In genomic region chr1:200346744-200347143, GRCh38 we compare ENCODE assay signal across 20 cellular contexts.
DNase-seq lines count a peak whose midpoint lies in the region; ATAC-seq, FAIRE-seq and TF ChIP-seq lines count a peak whose summit lies in the region.
"Had no signal": no experiment of that assay in that cellular context is flagged by ENCODE, and none has a peak within 500 bp of the region (broad histone marks: within the 10 kb centered on the region; RNA-seq: fewer than 3 reads in every experiment).

No MANE protein-coding gene starts in this region.

- DNase-seq in EH (ENCODE audit: low read depth) (peak; percentile 91), M059J (ENCODE audit: low read depth) (peak; percentile 61), astrocyte (ENCODE audit: low read depth) (peak; percentile 75), mesenchymal stem cell (peak; percentile 50), C1 segment of cervical spinal cord (lab: John Stamatoyannopoulos, UW) (no peak), Right ventricle myocardium superior (no peak)
- no peak for DNase-seq in activated CD8-positive, alpha-beta memory T cell treated with anti-CD3 and anti-CD28 coated beads, Interleukin-2, amount 50 U/mL, for 4 hours
- DNase-seq: activated CD4-positive, alpha-beta T cell treated with anti-CD3 and anti-CD28 coated beads, Interleukin-2, amount 50 U/mL, for 1 hour; activated effector memory CD4-positive, alpha-beta T cell treated with anti-CD3 and anti-CD28 coated beads, Interleukin-2, amount 50 U/mL, for 16 hours; adrenal gland; Caco-2; caudate nucleus; erythroblast; H9; NCI-H1048; NCI-H2081; T-cell had no signal

- H3K9me3 ChIP-seq in astrocyte (ENCODE audit: insufficient read depth, low read depth, low read length) (no peaks in the 10 kb centered on the region), mesenchymal stem cell (ENCODE audit: control insufficient read depth, low read length) (no peaks in the 10 kb centered on the region)
- H3K9me3 ChIP-seq: adrenal gland, Caco-2, neutrophil, suprapubic skin had no signal

- H4K8ac ChIP-seq in mesenchymal stem cell (ENCODE audit: low read length), result no peak overlapping the region

- no peak for ATAC-seq in GM18498 (IDR thresholded peaks at IDR 0.05; ENCODE audit: unreplicated experiment)
- no peak for ATAC-seq in Right ventricle myocardium superior (ENCODE audit: poor library complexity)
- ATAC-seq: T-cell had no signal

- no peak overlapping the region for H3K4me3 ChIP-seq in astrocyte (ENCODE audit: insufficient read depth, low read depth, low read length)
- H3K4me3 ChIP-seq in mesenchymal stem cell (ENCODE audit: insufficient read depth in 1 of 2, low read depth in 1 of 2, low read length in 2 of 2), result no peak overlapping the region
- H3K4me3 ChIP-seq: adrenal gland, suprapubic skin had no signal

- no peak overlapping the region for H4K91ac ChIP-seq in mesenchymal stem cell (ENCODE audit: low read length)

- no peak overlapping the region for H2AK5ac ChIP-seq in mesenchymal stem cell (ENCODE audit: low read length, severe bottlenecking)

- no peaks in the 10 kb centered on the region for H3K27me3 Mint-ChIP-seq in astrocyte (ENCODE audit: low read depth, unreplicated experiment)
- H3K27me3 Mint-ChIP-seq: T-cell had no signal

- no peak overlapping the region for H3K14ac ChIP-seq in mesenchymal stem cell (ENCODE audit: low read length in 2 of 2)

- H3K27me3 ChIP-seq in astrocyte (ENCODE audit: insufficient read depth, low read length), result no peaks in the 10 kb centered on the region
- H3K27me3 ChIP-seq in mesenchymal stem cell (ENCODE audit: control insufficient read depth in 1 of 2, insufficient read depth in 1 of 2, low read length in 2 of 2), result no peaks in the 10 kb centered on the region
- H3K27me3 ChIP-seq: adrenal gland, neutrophil, suprapubic skin had no signal

- peaks cover 10% of the 10 kb centered on the region for H3K4me1 ChIP-seq in astrocyte (ENCODE audit: insufficient read depth, low read length)
- peaks cover 5% of the 10 kb centered on the region for H3K4me1 ChIP-seq in mesenchymal stem cell (ENCODE audit: control insufficient read depth, insufficient read depth, low read depth, low read length)
- H3K4me1 ChIP-seq: adrenal gland, Caco-2 had no signal

- H3K23ac ChIP-seq in mesenchymal stem cell (ENCODE audit: low read length in 2 of 2), result no peak overlapping the region

- H3K79me1 ChIP-seq in mesenchymal stem cell (replicated peaks; ENCODE audit: low read length, poor library complexity, severe bottlenecking), result no peaks in the 10 kb centered on the region

- no peak for FAIRE-seq in astrocyte (lab: Jason Lieb, UNC)

- no peak overlapping the region for H3K4ac ChIP-seq in mesenchymal stem cell (ENCODE audit: low read depth in 1 of 2, low read length in 2 of 2)

- H3K27ac ChIP-seq in astrocyte (ENCODE audit: low read depth, low read length) (no peak overlapping the region), mesenchymal stem cell (ENCODE audit: low read length, poor library complexity, severe bottlenecking) (no peak overlapping the region)
- H3K27ac ChIP-seq: adrenal gland, neutrophil, suprapubic skin had no signal

- no peak overlapping the region for H3K4me3 Mint-ChIP-seq in astrocyte (ENCODE audit: unreplicated experiment)
- H3K4me3 Mint-ChIP-seq: H9, T-cell had no signal

- no peaks in the 10 kb centered on the region for H3K36me3 Mint-ChIP-seq in astrocyte (ENCODE audit: low read depth, unreplicated experiment)
- H3K36me3 Mint-ChIP-seq: T-cell had no signal

- no peaks in the 10 kb centered on the region for H3K9me3 Mint-ChIP-seq in astrocyte (ENCODE audit: unreplicated experiment)
- H3K9me3 Mint-ChIP-seq: H9, T-cell had no signal

- no peaks in the 10 kb centered on the region for H4K20me1 ChIP-seq in astrocyte (ENCODE audit: insufficient read depth, low read length)

- no peak for TF ChIP-seq CTCF in astrocyte (IDR thresholded peaks at IDR 0.05; ENCODE audit: insufficient read depth, low read depth, low read length)

- H2BK12ac ChIP-seq in mesenchymal stem cell (ENCODE audit: low read length in 2 of 2), result no peak overlapping the region

- no peaks in the 10 kb centered on the region for H3K36me3 ChIP-seq in astrocyte (ENCODE audit: insufficient read depth, low read length)
- H3K36me3 ChIP-seq in mesenchymal stem cell (ENCODE audit: control insufficient read depth in 1 of 2, insufficient read depth in 2 of 2, low read depth in 1 of 2, low read length in 2 of 2), result no peaks in the 10 kb centered on the region
- H3K36me3 ChIP-seq: adrenal gland, neutrophil, suprapubic skin had no signal

- no peak overlapping the region for H3K27ac Mint-ChIP-seq in astrocyte (ENCODE audit: unreplicated experiment)
- H3K27ac Mint-ChIP-seq: H9, T-cell had no signal

- no peak overlapping the region for H2BK120ac ChIP-seq in mesenchymal stem cell (ENCODE audit: low read depth, low read length)

- H2AFZ ChIP-seq in astrocyte (ENCODE audit: low read depth, low read length), result no peak overlapping the region
- no peak overlapping the region for H2AFZ ChIP-seq in mesenchymal stem cell (ENCODE audit: low read depth, low read length)

- H2BK5ac ChIP-seq in mesenchymal stem cell (ENCODE audit: low read depth, low read length, poor library complexity, severe bottlenecking), result no peak overlapping the region

- H3K79me2 ChIP-seq in astrocyte (ENCODE audit: insufficient read depth, low read length), result no peaks in the 10 kb centered on the region

- H3K4me2 ChIP-seq in astrocyte (ENCODE audit: low read length) (no peak overlapping the region), mesenchymal stem cell (ENCODE audit: low read length, poor library complexity, severe bottlenecking) (no peak overlapping the region)

- no peak overlapping the region for H2BK15ac ChIP-seq in mesenchymal stem cell (ENCODE audit: low read depth, poor library complexity, severe bottlenecking)

- no peak overlapping the region for H3K18ac ChIP-seq in mesenchymal stem cell (ENCODE audit: low read depth in 1 of 2, low read length in 2 of 2)

- 76% methylated on average over 6 of the region's 8 CpGs for WGBS in mesenchymal stem cell

- intact Hi-C loops in Right ventricle myocardium superior (cut with DNase I), result no loop called here

- peaks cover 18% of the 10 kb centered on the region for H3K4me1 Mint-ChIP-seq in astrocyte (ENCODE audit: low read depth, unreplicated experiment)

- H3K9ac ChIP-seq in astrocyte (ENCODE audit: low read length), result no peak overlapping the region
- H3K9ac ChIP-seq in mesenchymal stem cell (ENCODE audit: low read length), result no peak overlapping the region

Comparison
In these comparisons a context has a peak if more than half of its experiments do, and no peak if none do; other contexts are left out.
1. DNase-seq: peak in EH (single experiment), M059J (single experiment), astrocyte (single experiment) and mesenchymal stem cell (single experiment); none in activated CD8-positive, alpha-beta memory T cell treated with anti-CD3 and anti-CD28 coated beads, Interleukin-2, amount 50 U/mL, for 4 hours (single experiment), C1 segment of cervical spinal cord (0 of 14) and Right ventricle myocardium superior (single experiment).